18 cellular contexts compared by ENCODE assay signal in the genomic region with DNA sequence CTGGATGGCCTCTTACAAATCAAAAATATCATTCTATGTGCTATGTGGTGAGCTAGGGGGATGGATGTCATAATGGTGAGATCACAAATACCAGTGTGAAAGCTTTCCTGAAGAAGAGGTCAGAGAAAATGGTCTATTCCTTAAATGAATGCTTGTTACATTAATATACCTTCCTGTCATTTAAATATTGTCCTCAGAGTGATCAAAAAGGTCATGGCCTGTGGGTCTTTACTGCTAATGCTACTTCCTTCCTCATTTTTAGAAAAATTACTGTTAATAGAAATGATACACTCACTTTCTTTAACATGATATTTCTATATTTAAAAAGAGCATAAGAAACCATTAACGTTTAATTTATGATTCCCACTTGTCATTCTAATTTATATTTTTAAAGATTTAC. TPM values are rescaled to one million over a fixed set of nuclear protein-coding genes. Genes with fewer than 3 reads are reported as not detected.
"Had no signal": no experiment of that assay in that cellular context is flagged by ENCODE, and none has a peak within 500 bp of the region (broad histone marks: within the 10 kb centered on the region; RNA-seq: fewer than 3 reads in every experiment).

No MANE protein-coding gene starts in this region.

- DNase-seq: activated CD4-positive, alpha-beta T cell treated with anti-CD3 and anti-CD28 coated beads for 48 hours; activated CD8-positive, alpha-beta T cell treated with anti-CD3 and anti-CD28 coated beads for 36 hours; activated gamma-delta T cell; activated T-cell treated with anti-CD3 and anti-CD28 coated beads, Interleukin-2, amount 50 U/mL, for 48 hours; central memory CD4-positive, alpha-beta T cell; effector CD4-positive, alpha-beta T cell; foreskin keratinocyte; kidney glomerular epithelial cell; nephron progenitor cell; psoas muscle; right lobe of liver; spleen; stimulated activated CD4-positive, alpha-beta T cell treated with anti-CD3 and anti-CD28 coated beads, Interleukin-1b, Interleukin-23, amount 100 ng/mL, for 48 hours had no signal

- H3K9me3 ChIP-seq: psoas muscle, right lobe of liver, spleen, thoracic aorta had no signal

- H3K27me3 ChIP-seq: foreskin keratinocyte, right lobe of liver, spleen had no signal

- H3K4me3 ChIP-seq: coronary artery, psoas muscle, right lobe of liver, spleen, thoracic aorta had no signal

- H3K4me1 ChIP-seq: foreskin keratinocyte, psoas muscle, right lobe of liver had no signal

- H3K36me3 ChIP-seq: right lobe of liver, spleen, thoracic aorta had no signal

- ATAC-seq: activated CD8-positive, alpha-beta T cell treated with anti-CD3 and anti-CD28 coated beads for 36 hours; activated naive CD4-positive, alpha-beta T cell treated with anti-CD3 and anti-CD28 coated beads, Interleukin-2, amount 50 U/mL, for 72 hours; foreskin keratinocyte; psoas muscle; right lobe of liver; WTC11 had no signal

- H3K27ac ChIP-seq: coronary artery, foreskin keratinocyte, psoas muscle, right lobe of liver, spleen, thoracic aorta had no signal

RNA-seq across cellular contexts. Expression of a gene that starts 9.7 kb away (rescaled TPM):
- total RNA-seq: activated CD8-positive, alpha-beta T cell treated with anti-CD3 and anti-CD28 coated beads for 36 hours; activated naive CD4-positive, alpha-beta T cell treated with anti-CD3 and anti-CD28 coated beads, Interleukin-2, amount 50 U/mL, for 72 hours; foreskin keratinocyte; T-helper 1 cell treated with Interleukin-12 subunit alpha and Interleukin-12 subunit beta and Interleukin-4 antibody, amounts not matched to agents 30 ng/mL and 1 ng/mL, for 36 hours; WTC11 had no signal
- polyA plus RNA-seq: foreskin keratinocyte had no signal

RNA-seq across cellular contexts. Expression of a gene that starts 10.2 kb away (rescaled TPM):
- total RNA-seq: activated CD8-positive, alpha-beta T cell treated with anti-CD3 and anti-CD28 coated beads for 36 hours; activated naive CD4-positive, alpha-beta T cell treated with anti-CD3 and anti-CD28 coated beads, Interleukin-2, amount 50 U/mL, for 72 hours; foreskin keratinocyte; WTC11 had no signal
- polyA plus RNA-seq: foreskin keratinocyte had no signal
